In genomic region chr20:39660251-39660650, GRCh38 we compare ENCODE assay signal across 21 cellular contexts.
DNase-seq lines count a peak whose midpoint lies in the region; ATAC-seq and TF ChIP-seq lines count a peak whose summit lies in the region.
"Had no signal": no experiment of that assay in that cellular context is flagged by ENCODE, and none has a peak within 500 bp of the region (broad histone marks: within the 10 kb centered on the region; RNA-seq: fewer than 3 reads in every experiment).

No MANE protein-coding gene starts in this region.

- H3K4me1 Mint-ChIP-seq in T-cell, result no peaks in the 10 kb centered on the region
- H3K4me1 Mint-ChIP-seq: central memory CD8-positive, alpha-beta T cell had no signal

- CTCF ChIA-PET in AG04449 (lab: Yijun Ruan, JAX) (interaction anchor here (2.6 kb wide), 1 partner anchor 15 kb away, joined by 6 read pairs; no protein-coding TSS in a partner anchor), T-cell (lab: Charles Lee) (no interaction called here)

- POLR2A ChIA-PET in AG04449 (lab: Yijun Ruan, JAX) (no interaction called here), T-cell (lab: Charles Lee) (no interaction called here)

- H3K27ac ChIP-seq in epithelial cell of prostate, result peak overlapping the region; percentile 18
- H3K27ac ChIP-seq: prostate gland, suprapubic skin, uterus, WERI-Rb-1 had no signal

- peak; percentile 29 for ATAC-seq in mucosa of descending colon
- no peak for ATAC-seq in T-cell (replicated peaks in 1 of 4)
- no peak for ATAC-seq in GM21619 (IDR thresholded peaks at IDR 0.05; ENCODE audit: unreplicated experiment)
- no peak for ATAC-seq in GM19023 (IDR thresholded peaks at IDR 0.05; ENCODE audit: unreplicated experiment)
- ATAC-seq: K562 had no signal

- no peak overlapping the region for H3K4me3 Mint-ChIP-seq in T-cell
- H3K4me3 Mint-ChIP-seq: central memory CD8-positive, alpha-beta T cell had no signal

- H3K9me3 Mint-ChIP-seq in T-cell, result peaks cover 0 to 11% (median 0%) of the 10 kb centered on the region in 3 donors

- H3K36me3 Mint-ChIP-seq in T-cell, result no peaks in the 10 kb centered on the region

- H3K4me3 ChIP-seq in AG04449 (ENCODE audit: low read depth, low read length) (no peak overlapping the region), mucosa of descending colon (no peak overlapping the region)
- H3K4me3 ChIP-seq: K562, prostate gland, suprapubic skin, uterus had no signal

- DNase-seq in AG04449 (ENCODE audit: low read depth, low spot score), result peak; percentile 29
- DNase-seq in RPMI7951 (ENCODE audit: low read depth), result peak; percentile 86
- no peak for DNase-seq in epithelial cell of prostate (ENCODE audit: low read depth, low spot score)
- DNase-seq in mucosa of descending colon, result no peak
- no peak for DNase-seq in T-cell
- no peak for DNase-seq in UCSD-AML1 (lab: John Stamatoyannopoulos, UW; ENCODE audit: unreplicated experiment)
- DNase-seq: activated CD4-positive, alpha-beta T cell treated with anti-CD3 and anti-CD28 coated beads, Interleukin-2, amount 50 U/mL, for 4 hours; activated gamma-delta T cell; effector CD4-positive, alpha-beta T cell; midbrain; NCI-H1105; SHP77; stimulated activated CD4-positive, alpha-beta T cell treated with anti-CD3 and anti-CD28 coated beads, Interleukin-12 subunit alpha, Interleukin-12 subunit beta, amount 100 ng/mL, for 4 hours; uterus; WERI-Rb-1 had no signal

- H3K36me3 ChIP-seq in mucosa of descending colon (ENCODE audit: low read depth), result no peaks in the 10 kb centered on the region
- H3K36me3 ChIP-seq: prostate gland, suprapubic skin, uterus, WERI-Rb-1 had no signal

- no peaks in the 10 kb centered on the region for H3K4me1 ChIP-seq in mucosa of descending colon (ENCODE audit: low read depth)
- H3K4me1 ChIP-seq: prostate gland, suprapubic skin, uterus had no signal

- H3K9me3 ChIP-seq in mucosa of descending colon, result no peaks in the 10 kb centered on the region
- H3K9me3 ChIP-seq: prostate gland, suprapubic skin, uterus had no signal

- TF ChIP-seq CTCF in AG04449 (IDR thresholded peaks at IDR 0.05; ENCODE audit: insufficient read depth, low read length, missing control alignments) (no peak), mucosa of descending colon (IDR thresholded peaks at IDR 0.05) (no peak)

- no peaks in the 10 kb centered on the region for H3K27me3 Mint-ChIP-seq in T-cell
- H3K27me3 Mint-ChIP-seq: central memory CD8-positive, alpha-beta T cell had no signal

- intact Hi-C loops in mucosa of descending colon (cut with DNase I, micrococcal nuclease), result no loop called here

- H3K27ac Mint-ChIP-seq in T-cell, result no peak overlapping the region

Comparison
In these comparisons a context has a peak if more than half of its experiments do, and no peak if none do; other contexts are left out.
1. DNase-seq: peak in AG04449 (single experiment) and RPMI7951 (single experiment); none in epithelial cell of prostate (single experiment), mucosa of descending colon (0 of 3), T-cell (0 of 34) and UCSD-AML1 (single experiment).